12 cellular contexts compared by ENCODE assay signal in the genomic region with DNA sequence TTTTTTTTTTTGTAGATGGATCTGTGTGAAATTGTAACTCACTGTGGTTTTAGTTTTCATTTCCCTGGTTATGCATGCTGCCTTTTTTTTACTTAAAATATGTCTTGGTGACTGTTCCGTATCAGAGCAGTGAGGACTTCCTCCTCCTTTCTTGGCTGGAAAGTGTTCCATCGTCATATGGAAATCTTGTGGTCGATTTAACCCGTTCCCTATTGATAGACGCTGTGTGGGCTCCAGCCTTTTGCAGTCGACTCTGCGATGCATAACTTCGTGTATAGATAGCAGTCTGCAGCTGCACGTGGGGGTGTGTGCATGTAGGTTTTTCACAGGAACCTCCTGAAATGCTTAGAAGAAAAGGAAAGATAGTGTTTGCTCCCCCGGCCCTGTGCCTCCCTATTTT. TPM values are rescaled to one million over a fixed set of nuclear protein-coding genes. Genes with fewer than 3 reads are reported as not detected.
DNase-seq lines count a peak whose midpoint lies in the region; ATAC-seq and FAIRE-seq lines count a peak whose summit lies in the region.
"Had no signal": no experiment of that assay in that cellular context is flagged by ENCODE, and none has a peak within 500 bp of the region (broad histone marks: within the 10 kb centered on the region; RNA-seq: fewer than 3 reads in every experiment).

No MANE protein-coding gene starts in this region.

- peaks cover 12% of the 10 kb centered on the region for H3K27me3 Mint-ChIP-seq in dendritic cell treated with granulocyte-macrophage colony-stimulating factor and Interleukin-4, amounts not matched to agents 40 ng/mL and 50 ng/mL, for 4 days
- peaks cover 11% of the 10 kb centered on the region for H3K27me3 Mint-ChIP-seq in activated CD4-positive, alpha-beta memory T cell treated with anti-CD3 and anti-CD28 coated beads, Interleukin-2, amount 10 ng/mL, durations not matched to agents 7 days and 5 days
- peaks cover 0 to 7% of the 10 kb centered on the region in 2 donors for H3K27me3 Mint-ChIP-seq in CD4-positive, alpha-beta memory T cell

- peaks cover 65% of the 10 kb centered on the region for H3K4me1 Mint-ChIP-seq in dendritic cell treated with granulocyte-macrophage colony-stimulating factor and Interleukin-4, amounts not matched to agents 40 ng/mL and 50 ng/mL, for 4 days (ENCODE audit: low read depth)
- H3K4me1 Mint-ChIP-seq in activated CD4-positive, alpha-beta memory T cell treated with anti-CD3 and anti-CD28 coated beads, Interleukin-2, amount 10 ng/mL, durations not matched to agents 7 days and 5 days: peaks cover 7% of the 10 kb centered on the region
- peaks cover 5 to 8% (median 6%) of the 10 kb centered on the region in 4 donors for H3K4me1 Mint-ChIP-seq in CD4-positive, alpha-beta memory T cell

- no peak overlapping the region for H3K27ac ChIP-seq in CD4-positive, alpha-beta memory T cell (ENCODE audit: low read depth, low read length)

- peaks cover 5% of the 10 kb centered on the region for H3K4me1 ChIP-seq in CD4-positive, alpha-beta memory T cell (ENCODE audit: insufficient read depth, low read length)

- CTCF ChIA-PET in activated CD4-positive, alpha-beta memory T cell treated with anti-CD3 and anti-CD28 coated beads, Interleukin-2, amount 10 ng/mL, durations not matched to agents 7 days and 5 days (lab: Charles Lee): no interaction called here
- CTCF ChIA-PET in CD4-positive, alpha-beta memory T cell (lab: Charles Lee; ENCODE audit: partially characterized antibody): no interaction called here

- no peaks in the 10 kb centered on the region for H3K36me3 Mint-ChIP-seq in dendritic cell treated with granulocyte-macrophage colony-stimulating factor and Interleukin-4, amounts not matched to agents 40 ng/mL and 50 ng/mL, for 4 days (ENCODE audit: low read depth)
- no peaks in the 10 kb centered on the region for H3K36me3 Mint-ChIP-seq in activated CD4-positive, alpha-beta memory T cell treated with anti-CD3 and anti-CD28 coated beads, Interleukin-2, amount 10 ng/mL, durations not matched to agents 7 days and 5 days (ENCODE audit: low read depth)
- peaks cover 0 to 5% of the 10 kb centered on the region in 2 donors for H3K36me3 Mint-ChIP-seq in CD4-positive, alpha-beta memory T cell

- DNase-seq in AML-193 (lab: John Stamatoyannopoulos, UW) (peak; percentile 58 to 73), GM19239 (ENCODE audit: insufficient read length, low spot score) (peak; percentile 50), Kasumi-1 (lab: John Stamatoyannopoulos, UW) (peak; percentile 63 to 65)
- DNase-seq in activated CD4-positive, alpha-beta memory T cell treated with anti-CD3 and anti-CD28 coated beads, Interleukin-2, amount 10 ng/mL, durations not matched to agents 7 days and 5 days: no peak
- no peak for DNase-seq in CD4-positive, alpha-beta memory T cell
- DNase-seq: CD8-positive, alpha-beta memory T cell had no signal

- no peaks in the 10 kb centered on the region for H3K27me3 ChIP-seq in CD4-positive, alpha-beta memory T cell (ENCODE audit: insufficient read depth, low read length)

- FAIRE-seq in GM19239 (lab: Jason Lieb, UNC): peak; percentile 87
- FAIRE-seq: keratinocyte had no signal

- intact Hi-C loops in dendritic cell treated with granulocyte-macrophage colony-stimulating factor and Interleukin-4, amounts not matched to agents 40 ng/mL and 50 ng/mL, for 4 days (cut with micrococcal nuclease): no loop called here
- intact Hi-C loops in CD4-positive, alpha-beta memory T cell (cut with micrococcal nuclease): no loop called here

- no peak overlapping the region for H3K4me3 ChIP-seq in CD4-positive, alpha-beta memory T cell (ENCODE audit: low read length in 2 of 2)

- H3K9me3 Mint-ChIP-seq in dendritic cell treated with granulocyte-macrophage colony-stimulating factor and Interleukin-4, amounts not matched to agents 40 ng/mL and 50 ng/mL, for 4 days: no peaks in the 10 kb centered on the region
- no peaks in the 10 kb centered on the region for H3K9me3 Mint-ChIP-seq in activated CD4-positive, alpha-beta memory T cell treated with anti-CD3 and anti-CD28 coated beads, Interleukin-2, amount 10 ng/mL, durations not matched to agents 7 days and 5 days
- H3K9me3 Mint-ChIP-seq in CD4-positive, alpha-beta memory T cell: no peaks in the 10 kb centered on the region
- H3K9me3 Mint-ChIP-seq: CD8-positive, alpha-beta memory T cell; stimulated activated naive CD8-positive, alpha-beta T cell treated with anti-CD3 and anti-CD28 coated beads, Interleukin-15, Interleukin-2, amounts not matched to agents 100 ng/mL and 50 ng/mL, for 24 hours had no signal

- ATAC-seq in HG03196 (IDR thresholded peaks at IDR 0.05; ENCODE audit: unreplicated experiment) (no peak), HG02938 (IDR thresholded peaks at IDR 0.05; ENCODE audit: unreplicated experiment) (no peak)

- POLR2A ChIA-PET in activated CD4-positive, alpha-beta memory T cell treated with anti-CD3 and anti-CD28 coated beads, Interleukin-2, amount 10 ng/mL, durations not matched to agents 7 days and 5 days (lab: Charles Lee): no interaction called here
- POLR2A ChIA-PET in CD4-positive, alpha-beta memory T cell (lab: Charles Lee; ENCODE audit: partially characterized antibody): no interaction called here

- peak overlapping the region; percentile 86 for H3K27ac Mint-ChIP-seq in dendritic cell treated with granulocyte-macrophage colony-stimulating factor and Interleukin-4, amounts not matched to agents 40 ng/mL and 50 ng/mL, for 4 days
- H3K27ac Mint-ChIP-seq in activated CD4-positive, alpha-beta memory T cell treated with anti-CD3 and anti-CD28 coated beads, Interleukin-2, amount 10 ng/mL, durations not matched to agents 7 days and 5 days: no peak overlapping the region
- peak overlapping the region in 1 of 7 donors; percentile 33 for H3K27ac Mint-ChIP-seq in CD4-positive, alpha-beta memory T cell
- H3K27ac Mint-ChIP-seq: CD8-positive, alpha-beta memory T cell had no signal

- peak overlapping the region; percentile 55 for H3K4me3 Mint-ChIP-seq in dendritic cell treated with granulocyte-macrophage colony-stimulating factor and Interleukin-4, amounts not matched to agents 40 ng/mL and 50 ng/mL, for 4 days
- H3K4me3 Mint-ChIP-seq in activated CD4-positive, alpha-beta memory T cell treated with anti-CD3 and anti-CD28 coated beads, Interleukin-2, amount 10 ng/mL, durations not matched to agents 7 days and 5 days: no peak overlapping the region
- peak overlapping the region in 1 of 8 donors; percentile 40 for H3K4me3 Mint-ChIP-seq in CD4-positive, alpha-beta memory T cell
- H3K4me3 Mint-ChIP-seq: CD8-positive, alpha-beta memory T cell; stimulated activated naive CD8-positive, alpha-beta T cell treated with anti-CD3 and anti-CD28 coated beads, Interleukin-15, Interleukin-2, amounts not matched to agents 100 ng/mL and 50 ng/mL, for 24 hours had no signal

- H3K36me3 ChIP-seq in CD4-positive, alpha-beta memory T cell (ENCODE audit: insufficient read depth, low read length): no peaks in the 10 kb centered on the region

- no peaks in the 10 kb centered on the region for H3K9me3 ChIP-seq in CD4-positive, alpha-beta memory T cell (ENCODE audit: control insufficient read depth in 1 of 2, low read length in 2 of 2)

RNA-seq across cellular contexts. Expression of gene PNPLA1, which starts 28.1 kb away (rescaled TPM):
- total RNA-seq in activated CD4-positive, alpha-beta memory T cell treated with anti-CD3 and anti-CD28 coated beads, Interleukin-2, amount 10 ng/mL, durations not matched to agents 7 days and 5 days: under 1 TPM in 1 of 2 experiments, not detected in 1; 0.13 TPM
- total RNA-seq in CD4-positive, alpha-beta memory T cell: under 1 TPM in 1 of 2 experiments, not detected in 1; 0.42 TPM
- not detected for polyA plus RNA-seq in CD4-positive, alpha-beta memory T cell
- total RNA-seq: CD8-positive, alpha-beta memory T cell; dermis microvascular lymphatic vessel endothelial cell had no signal
- polyA plus RNA-seq: CD8-positive, alpha-beta memory T cell had no signal

RNA-seq across cellular contexts. Expression of gene BRPF3, which starts 45.2 kb away (rescaled TPM):
- 10 to 100 TPM; 21.6 to 21.8 TPM for total RNA-seq in activated CD4-positive, alpha-beta memory T cell treated with anti-CD3 and anti-CD28 coated beads, Interleukin-2, amount 10 ng/mL, durations not matched to agents 7 days and 5 days
- total RNA-seq in CD4-positive, alpha-beta memory T cell: 10 to 100 TPM; 36.2 to 36.7 TPM
- polyA plus RNA-seq in CD4-positive, alpha-beta memory T cell: 1 to 10 TPM; 1.8 to 7.9 TPM

Comparison
In these comparisons a context has a peak if more than half of its experiments do, and no peak if none do; other contexts are left out.
1. DNase-seq: peak in AML-193 (2 of 2), GM19239 (single experiment) and Kasumi-1 (2 of 2); none in activated CD4-positive, alpha-beta memory T cell treated with anti-CD3 and anti-CD28 coated beads, Interleukin-2, amount 10 ng/mL, durations not matched to agents 7 days and 5 days (single experiment) and CD4-positive, alpha-beta memory T cell (0 of 5).